In the genomic region with DNA sequence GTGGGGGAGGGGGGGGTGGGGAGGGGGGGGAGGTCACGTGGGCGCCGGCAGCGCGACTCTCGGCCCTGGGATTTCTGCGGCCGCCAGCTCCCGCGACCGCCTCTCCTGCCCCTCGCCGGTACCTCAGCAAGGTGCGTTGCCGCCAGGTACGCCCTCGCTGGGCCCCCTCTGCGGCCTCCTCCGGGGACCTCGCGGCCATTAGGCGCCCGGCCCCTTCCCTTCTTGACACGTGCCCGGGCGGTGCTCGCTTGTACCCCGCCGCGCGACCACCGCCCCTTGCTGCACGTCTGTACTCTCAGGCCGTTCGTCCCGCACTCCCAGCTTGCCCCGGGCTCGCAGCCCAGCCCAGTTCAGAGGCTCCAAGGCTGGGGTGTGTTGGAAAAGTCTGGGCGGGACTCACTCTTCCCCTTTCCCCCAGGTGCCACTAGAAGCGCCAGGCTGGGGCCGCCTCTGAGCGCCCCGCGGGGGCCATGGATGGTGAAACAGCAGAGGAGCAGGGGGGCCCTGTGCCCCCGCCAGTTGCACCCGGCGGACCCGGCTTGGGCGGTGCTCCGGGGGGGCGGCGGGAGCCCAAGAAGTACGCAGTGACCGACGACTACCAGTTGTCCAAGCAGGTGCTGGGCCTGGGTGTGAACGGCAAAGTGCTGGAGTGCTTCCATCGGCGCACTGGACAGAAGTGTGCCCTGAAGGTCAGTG, we compare ENCODE assay signal across 8 cellular contexts. TPM values are rescaled to one million over a fixed set of nuclear protein-coding genes. Genes with fewer than 3 reads are reported as not detected.
A peak's percentile ranks its signal among the peaks of the same experiment; 100 is the strongest.
DNase-seq lines count a peak whose midpoint lies in the region; ATAC-seq, FAIRE-seq and TF ChIP-seq lines count a peak whose summit lies in the region.

A gene (plus strand): TSS at position 56 of the 696 bp plus-strand sequence. CDS start 415 bp downstream, at position 471.

- H3K27me3 ChIP-seq in PC-9 (ENCODE audit: insufficient read depth, low read depth) (no peaks in the 10 kb centered on the region), bronchial epithelial cell (ENCODE audit: control insufficient read depth, insufficient read depth, low read length) (no peaks in the 10 kb centered on the region), left lung (no peaks in the 10 kb centered on the region)

- H2AFZ ChIP-seq in PC-9 = peak within 1 kb of the TSS; percentile 89

- H3K36me3 ChIP-seq in PC-9 (ENCODE audit: low read depth) (peaks cover 5% of the 10 kb centered on the region; the same call in 1 of the 2 replicates), bronchial epithelial cell (ENCODE audit: control insufficient read depth, insufficient read depth, low read length) (no peaks in the 10 kb centered on the region), left lung (no peaks in the 10 kb centered on the region)

- no peaks in the 10 kb centered on the region for H4K20me1 ChIP-seq in PC-9 (ENCODE audit: insufficient read depth)

- TSS peak; percentile 11 for BruUV-seq in PC-9 (replicated peaks; lab: Mats Ljungman, UMichigan)

- peaks cover 11% of the 10 kb centered on the region; the same call in 1 of the 2 replicates for H3F3A ChIP-seq in PC-9 (ENCODE audit: insufficient read depth, low read depth)

- FAIRE-seq in bronchial epithelial cell (lab: Jason Lieb, UNC) = no peak

- CTCF ChIA-PET in PC-9 (lab: Charles Lee) = interaction anchor here (0.6 to 1.7 kb wide), 7 partner anchors 9 to 1053 kb away, joined by 3 to 16 read pairs (median 7); a partner anchor contains a TSS

- H3K27ac ChIP-seq in PC-9 (peak within 1 kb of the TSS; percentile 78), left lung (peak within 1 kb of the TSS; percentile 92 to 97)

- H3K4me1 ChIP-seq in PC-9 (replicated peaks; ENCODE audit: insufficient read depth) (peaks cover 36% of the 10 kb centered on the region), left lung (peaks cover 30 to 72% of the 10 kb centered on the region in 2 donors)

- H3K4me3 ChIP-seq in PC-9 = peak within 1 kb of the TSS; percentile 60
- peak within 1 kb of the TSS; percentile 87 for H3K4me3 ChIP-seq in bronchial epithelial cell (ENCODE audit: low read depth, low read length)
- H3K4me3 ChIP-seq in left lung = peak within 1 kb of the TSS; percentile 80 to 90

- H3K79me2 ChIP-seq in PC-9 (ENCODE audit: low read depth) = peaks cover 40% of the 10 kb centered on the region

- no peaks in the 10 kb centered on the region for H3K9me3 ChIP-seq in PC-9 (ENCODE audit: insufficient read depth, low read depth)
- no peaks in the 10 kb centered on the region for H3K9me3 ChIP-seq in left lung

- DNase-seq in stimulated activated CD4-positive, alpha-beta T cell treated with anti-CD3 and anti-CD28 coated beads, Interleukin-4, amount 100 ng/mL, for 1 hour = peak; percentile 48
- no peak for DNase-seq in stimulated activated CD4-positive, alpha-beta T cell treated with anti-CD3 and anti-CD28 coated beads, Interleukin-2, amount 100 ng/mL, for 48 hours
- DNase-seq in PC-9 (peak in 1 of 2 experiments; percentile 44), bronchial epithelial cell (ENCODE audit: low read depth) (no peak), left lung (peak in 1 of 2 donors; percentile 91), SW 1271 (lab: John Stamatoyannopoulos, UW) (no peak)

- peak within 1 kb of the TSS; percentile 89 for H3K4me2 ChIP-seq in PC-9

- ATAC-seq in HG02973 (IDR thresholded peaks at IDR 0.05; ENCODE audit: unreplicated experiment) (peak; percentile 10), left lung (peak; percentile 27)

- H3K9me2 ChIP-seq in PC-9 (ENCODE audit: insufficient read depth) = no peaks in the 10 kb centered on the region

- POLR2A ChIA-PET in PC-9 (lab: Charles Lee; ENCODE audit: unreplicated experiment) = interaction anchor here (0.6 to 1.3 kb wide), 3 partner anchors 407 to 855 kb away, joined by 4 to 11 read pairs (median 5); no protein-coding TSS in a partner anchor

- no peak; the same call in 1 of the 2 replicates for TF ChIP-seq CTCF in PC-9 (conservative IDR thresholded peaks at IDR 0.05)
- TF ChIP-seq CTCF in bronchial epithelial cell (IDR thresholded peaks at IDR 0.05; ENCODE audit: insufficient read depth, low read length, severe bottlenecking) = no peak
- no peak for TF ChIP-seq CTCF in left lung (IDR thresholded peaks at IDR 0.05)
- TF ChIP-seq CTCF in subcutaneous adipose tissue (IDR thresholded peaks at IDR 0.05; ENCODE audit: low read depth) = no peak

- intact Hi-C loops in PC-9 (cut with micrococcal nuclease; ENCODE audit: unreplicated experiment) (loop anchor here (2.0 to 5.0 kb wide), 5 partner anchors 190 to 1066 kb away; no protein-coding TSS in a partner anchor), left lung (cut with DNase I) (no loop called here)

RNA-seq across cellular contexts. Expression of the gene that starts here (rescaled TPM):
- total RNA-seq in PC-9 (2021) (88.2 and 99.5 TPM in 2 replicates), bronchial epithelial cell (42.9 and 47.1 TPM in 2 replicates), left lung (100 to 1,000 TPM in 1 of 2 donors, 10 to 100 TPM in 1; 98.6 to 118 TPM), subcutaneous adipose tissue (10 to 100 TPM; 25.8 to 57.8 (median 29.2) TPM)
